9 cellular contexts compared by ENCODE assay signal in genomic region chr22:46122511-46122971, GRCh38. TPM values are rescaled to one million over a fixed set of nuclear protein-coding genes. Genes with fewer than 3 reads are reported as not detected.
A peak's percentile ranks its signal among the peaks of the same experiment; 100 is the strongest.
DNase-seq lines count a peak whose midpoint lies in the region; ATAC-seq and TF ChIP-seq lines count a peak whose summit lies in the region.
"Had no signal": no experiment of that assay in that cellular context is flagged by ENCODE, and none has a peak within 500 bp of the region (broad histone marks: within the 10 kb centered on the region; RNA-seq: fewer than 3 reads in every experiment).

No MANE protein-coding gene starts in this region.

- no peak overlapping the region for H3K4me3 Mint-ChIP-seq in activated CD8-positive, alpha-beta T cell treated with anti-CD3 and anti-CD28 coated beads for 36 hours
- H3K4me3 Mint-ChIP-seq in mesothelial cell of epicardium = no peak overlapping the region
- H3K4me3 Mint-ChIP-seq: dendritic cell treated with granulocyte-macrophage colony-stimulating factor and Interleukin-4, amounts not matched to agents 40 ng/mL and 50 ng/mL, for 4 days had no signal

- no peaks in the 10 kb centered on the region for H3K36me3 Mint-ChIP-seq in activated CD8-positive, alpha-beta T cell treated with anti-CD3 and anti-CD28 coated beads for 36 hours (ENCODE audit: low read depth)
- no peaks in the 10 kb centered on the region for H3K36me3 Mint-ChIP-seq in mesothelial cell of epicardium

- peak; percentile 87 for ATAC-seq in activated CD8-positive, alpha-beta T cell treated with anti-CD3 and anti-CD28 coated beads for 36 hours
- ATAC-seq in HG02938 (IDR thresholded peaks at IDR 0.05; ENCODE audit: unreplicated experiment) = no peak
- ATAC-seq in GM21528 (IDR thresholded peaks at IDR 0.05; ENCODE audit: low FRiP score, unreplicated experiment) = no peak

- no peaks in the 10 kb centered on the region for H3K27me3 Mint-ChIP-seq in activated CD8-positive, alpha-beta T cell treated with anti-CD3 and anti-CD28 coated beads for 36 hours
- H3K27me3 Mint-ChIP-seq in mesothelial cell of epicardium (ENCODE audit: low read depth) = no peaks in the 10 kb centered on the region

- DNase-seq in NCI-H2171 (lab: John Stamatoyannopoulos, UW) (peak; percentile 32), mesothelial cell of epicardium (ENCODE audit: low spot score in 2 of 2, unreplicated experiment in 2 of 2) (peak; percentile 49 to 84)
- peak; percentile 81 for DNase-seq in activated CD8-positive, alpha-beta T cell treated with anti-CD3 and anti-CD28 coated beads for 36 hours
- DNase-seq in effector CD4-positive, alpha-beta T cell = peak; percentile 66
- peak; percentile 44 for DNase-seq in stimulated activated CD8-positive, alpha-beta memory T cell treated with anti-CD3 and anti-CD28 coated beads, Interleukin-4, amount 100 ng/mL, for 1 hour (ENCODE audit: low read depth in 2 of 2, low spot score in 1 of 2)

- CTCF ChIA-PET in activated CD8-positive, alpha-beta T cell treated with anti-CD3 and anti-CD28 coated beads for 36 hours (lab: Charles Lee) = interaction anchor here (0.6 to 2.5 kb wide), 34 partner anchors 16 to 419 kb away, joined by 3 to 23 read pairs (median 4); partner anchors contain the start of genes CDPF1 and GTSE1

- POLR2A ChIA-PET in activated CD8-positive, alpha-beta T cell treated with anti-CD3 and anti-CD28 coated beads for 36 hours (lab: Charles Lee) = no interaction called here

- intact Hi-C loops in activated CD8-positive, alpha-beta T cell treated with anti-CD3 and anti-CD28 coated beads for 36 hours (cut with micrococcal nuclease) = loop anchor here (2.0 to 5.0 kb wide), 2 partner anchors 175 to 192 kb away; partner anchors contain the start of gene GTSE1

- H3K27ac Mint-ChIP-seq in activated CD8-positive, alpha-beta T cell treated with anti-CD3 and anti-CD28 coated beads for 36 hours = no peak overlapping the region
- H3K27ac Mint-ChIP-seq in mesothelial cell of epicardium = no peak overlapping the region
- H3K27ac Mint-ChIP-seq: dendritic cell treated with granulocyte-macrophage colony-stimulating factor and Interleukin-4, amounts not matched to agents 40 ng/mL and 50 ng/mL, for 4 days had no signal

- TF ChIP-seq CTCF in GM12873 (IDR thresholded peaks at IDR 0.05; ENCODE audit: insufficient read depth, low read depth, low read length, missing control alignments) = peak; percentile 91
- TF ChIP-seq CTCF in activated CD8-positive, alpha-beta T cell treated with anti-CD3 and anti-CD28 coated beads for 36 hours (IDR thresholded peaks at IDR 0.05) = peak; percentile 97
- peak; percentile 97 for TF ChIP-seq CTCF in mesothelial cell of epicardium (IDR thresholded peaks at IDR 0.05; ENCODE audit: unreplicated experiment)

- no peaks in the 10 kb centered on the region for H3K4me1 Mint-ChIP-seq in activated CD8-positive, alpha-beta T cell treated with anti-CD3 and anti-CD28 coated beads for 36 hours (ENCODE audit: low read depth)
- no peaks in the 10 kb centered on the region for H3K4me1 Mint-ChIP-seq in mesothelial cell of epicardium

- H3K9me3 Mint-ChIP-seq in activated CD8-positive, alpha-beta T cell treated with anti-CD3 and anti-CD28 coated beads for 36 hours = no peaks in the 10 kb centered on the region
- no peaks in the 10 kb centered on the region for H3K9me3 Mint-ChIP-seq in mesothelial cell of epicardium
- H3K9me3 Mint-ChIP-seq: dendritic cell treated with granulocyte-macrophage colony-stimulating factor and Interleukin-4, amounts not matched to agents 40 ng/mL and 50 ng/mL, for 4 days had no signal

RNA-seq across cellular contexts. Expression of gene PPARA, which starts 27.8 kb away (rescaled TPM):
- 10 to 100 TPM in 1 of 2 experiments, 1 to 10 TPM in 1; 9.1 to 11.8 TPM for total RNA-seq in activated CD8-positive, alpha-beta T cell treated with anti-CD3 and anti-CD28 coated beads for 36 hours
- total RNA-seq in mesothelial cell of epicardium = 12.0 to 15.1 TPM (median 13.0 TPM) in 3 replicates
